Comparison of ENCODE assay signal across 15 cellular contexts in the genomic region with DNA sequence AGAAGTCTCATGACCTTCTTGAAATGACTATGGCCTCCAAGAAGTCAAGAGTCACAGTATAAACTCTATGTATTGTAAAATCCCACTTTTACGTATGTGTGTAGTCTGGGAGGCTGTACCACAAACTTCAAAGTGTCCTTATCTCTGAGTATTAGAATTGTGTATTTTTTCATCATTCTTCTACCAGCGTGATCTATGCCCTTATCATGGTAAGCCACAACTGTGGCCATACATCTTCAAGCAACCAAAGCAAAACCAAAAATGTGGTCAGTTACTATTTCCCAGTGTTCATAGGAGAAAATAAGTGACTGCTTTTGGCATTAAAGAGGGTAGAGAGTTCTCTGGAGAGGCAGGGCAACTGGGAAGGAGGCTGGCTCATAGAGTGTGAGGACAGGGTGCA.
"Had no signal": no experiment of that assay in that cellular context is flagged by ENCODE, and none has a peak within 500 bp of the region (broad histone marks: within the 10 kb centered on the region; RNA-seq: fewer than 3 reads in every experiment).

No MANE protein-coding gene starts in this region.

- H3K4me3 ChIP-seq: colonic mucosa, gastrocnemius medialis, heart left ventricle, lower lobe of right lung, spleen, stomach, transverse colon had no signal

- ATAC-seq: gastrocnemius medialis, heart left ventricle, left colon, lower lobe of right lung, sciatic nerve had no signal

- H3K9me3 ChIP-seq: colonic mucosa, gastrocnemius medialis, lower lobe of right lung, stomach, transverse colon had no signal

- H3K27ac ChIP-seq: colonic mucosa, lower lobe of right lung, spleen had no signal

- H3K4me1 ChIP-seq: colonic mucosa had no signal

- H3K27me3 ChIP-seq: colonic mucosa, gastrocnemius medialis, heart left ventricle, spleen, stomach, transverse colon had no signal

- DNase-seq: activated CD4-positive, alpha-beta T cell treated with anti-CD3 and anti-CD28 coated beads, Interleukin-2, amount 10 ng/mL, durations not matched to agents 7 days and 5 days; activated CD4-positive, CD25-positive, alpha-beta regulatory T cell; activated CD8-positive, alpha-beta memory T cell treated with anti-CD3 and anti-CD28 coated beads for 24 hours; activated naive CD8-positive, alpha-beta T cell treated with anti-CD3 and anti-CD28 coated beads for 36 hours; anterior cingulate cortex; colonic mucosa; effector CD4-positive, alpha-beta T cell; gastrocnemius medialis; heart left ventricle; left colon; lower lobe of right lung; spleen; stomach; transverse colon had no signal

- H3K36me3 ChIP-seq: colonic mucosa, gastrocnemius medialis, heart left ventricle, lower lobe of right lung, spleen, stomach, transverse colon had no signal
